Comparison of ENCODE assay signal across 15 cellular contexts in the genomic region with DNA sequence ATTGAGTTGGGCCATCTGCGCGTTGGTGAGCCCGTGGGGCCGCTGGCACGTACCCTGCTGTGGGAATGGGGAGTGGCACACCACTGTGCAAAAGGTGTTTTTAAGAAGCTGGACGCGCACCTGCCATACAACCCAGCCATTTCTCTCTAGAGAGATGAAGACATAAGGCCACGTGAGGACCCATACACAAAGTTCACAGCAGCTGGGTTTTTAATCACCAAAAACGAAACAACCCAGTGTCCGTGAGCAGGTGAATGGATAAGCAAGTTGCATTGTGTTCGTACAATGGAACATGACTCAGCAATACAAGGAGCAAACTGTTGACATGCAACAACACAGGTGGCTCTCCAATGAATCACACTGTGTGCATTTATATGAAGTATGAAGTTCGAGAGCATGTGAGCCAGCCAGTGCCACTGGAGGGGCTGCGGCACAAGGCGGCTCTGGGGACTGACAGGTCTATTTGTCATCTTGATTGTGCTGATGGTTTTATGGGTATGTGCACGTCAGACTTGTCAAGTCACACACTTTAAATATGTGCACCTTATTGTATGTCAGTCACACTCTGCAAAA. TPM values are rescaled to one million over a fixed set of nuclear protein-coding genes. Genes with fewer than 3 reads are reported as not detected.
DNase-seq lines count a peak whose midpoint lies in the region; ATAC-seq lines count a peak whose summit lies in the region.
"Had no signal": no experiment of that assay in that cellular context is flagged by ENCODE, and none has a peak within 500 bp of the region (broad histone marks: within the 10 kb centered on the region; RNA-seq: fewer than 3 reads in every experiment).

No MANE protein-coding gene starts in this region.

- ATAC-seq in HG03439 (IDR thresholded peaks at IDR 0.05; ENCODE audit: unreplicated experiment): no peak
- ATAC-seq: activated naive CD4-positive, alpha-beta T cell treated with anti-CD3 and anti-CD28 coated beads, Interleukin-2, amount 50 U/mL, for 72 hours; gastroesophageal sphincter; natural killer cell treated with Interleukin-12 subunit alpha and Interleukin-12 subunit beta and Interleukin-15 and Interleukin-18, amount 100 ng/mL, for 72 hours had no signal

- DNase-seq in NCI-H1092 treated with DMSO at 0.1 percent for 48 hours (lab: John Stamatoyannopoulos, UW): peak; percentile 22
- no peak for DNase-seq in NCI-H1092 (lab: John Stamatoyannopoulos, UW)
- peak; percentile 45 for DNase-seq in NCI-H2081 treated with DMSO at 0.1 percent for 48 hours (lab: John Stamatoyannopoulos, UW)
- DNase-seq in SW480 (ENCODE audit: low spot score): peak; percentile 86
- peak; percentile 56 for DNase-seq in renal cortical epithelial cell (ENCODE audit: low read depth)
- DNase-seq in middle frontal gyrus (ENCODE audit: extremely low spot score, low spot score): no peak
- DNase-seq in stimulated activated naive CD4-positive, alpha-beta T cell treated with Interleukin-2 at 50 U/mL for 16 hours (lab: John Stamatoyannopoulos, UW): no peak
- DNase-seq: PC-9 had no signal

RNA-seq across cellular contexts. Expression of a gene that starts 30.6 kb away (rescaled TPM):
- not detected in 2 replicates for total RNA-seq in renal cortical epithelial cell

RNA-seq across cellular contexts. Expression of a gene that starts 45.8 kb away (rescaled TPM):
- total RNA-seq in renal cortical epithelial cell: 24.7 and 37.4 TPM in 2 replicates

RNA-seq across cellular contexts. Expression of a gene that starts 50.1 kb away (rescaled TPM):
- total RNA-seq in renal cortical epithelial cell: not detected in 2 replicates
- total RNA-seq: A673; activated naive CD4-positive, alpha-beta T cell treated with anti-CD3 and anti-CD28 coated beads, Interleukin-2, amount 50 U/mL, for 72 hours; natural killer cell treated with Interleukin-12 subunit alpha and Interleukin-12 subunit beta and Interleukin-15 and Interleukin-18, amount 100 ng/mL, for 72 hours; PC-9 had no signal

RNA-seq across cellular contexts. Expression of a gene that starts 54.7 kb away (rescaled TPM):
- not detected in 2 replicates for total RNA-seq in renal cortical epithelial cell
- total RNA-seq: LHCN-M2, PC-9, tibial nerve had no signal

Comparison
In these comparisons a context has a peak if more than half of its experiments do, and no peak if none do; other contexts are left out.
1. DNase-seq: peak in NCI-H1092 treated with DMSO at 0.1 percent for 48 hours (single experiment), NCI-H2081 treated with DMSO at 0.1 percent for 48 hours (single experiment), SW480 (single experiment) and renal cortical epithelial cell (single experiment); none in NCI-H1092 (single experiment), middle frontal gyrus (single experiment) and stimulated activated naive CD4-positive, alpha-beta T cell treated with Interleukin-2 at 50 U/mL for 16 hours (single experiment).